9 cellular contexts compared by ENCODE assay signal in the genomic region with DNA sequence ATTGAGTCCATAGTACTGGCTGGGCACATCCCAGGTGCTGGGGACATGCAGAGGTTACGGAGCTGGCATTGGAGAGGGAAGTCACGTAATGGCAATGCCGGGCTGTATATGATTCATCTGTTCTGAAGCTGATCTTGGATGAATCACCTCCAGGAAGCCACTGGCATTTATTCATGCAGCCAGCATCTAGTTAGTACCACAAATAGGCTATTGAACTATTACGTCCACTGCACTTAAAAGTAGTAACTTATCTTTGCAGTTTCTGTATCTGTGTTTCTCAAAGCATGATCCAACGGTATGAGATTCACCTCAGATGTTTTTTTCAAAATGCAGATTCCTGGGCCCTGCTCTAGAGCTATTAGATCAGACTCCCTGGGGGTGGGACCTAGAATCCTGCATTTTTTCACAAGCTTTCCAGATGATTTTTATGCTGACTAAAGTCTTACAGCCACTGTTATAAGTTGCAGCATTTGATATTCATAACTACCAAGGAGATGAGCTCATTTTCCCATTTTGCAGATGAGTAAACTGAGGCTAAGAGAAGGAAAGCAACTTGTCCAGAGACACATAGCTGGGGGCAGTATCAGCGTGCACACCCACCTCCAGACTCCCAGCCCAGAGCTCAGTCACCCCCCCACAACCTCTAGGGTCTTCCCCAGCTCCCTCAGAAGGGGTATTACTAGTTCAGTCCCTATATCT. TPM values are rescaled to one million over a fixed set of nuclear protein-coding genes. Genes with fewer than 3 reads are reported as not detected.
DNase-seq lines count a peak whose midpoint lies in the region; ATAC-seq and TF ChIP-seq lines count a peak whose summit lies in the region.
"Had no signal": no experiment of that assay in that cellular context is flagged by ENCODE, and none has a peak within 500 bp of the region (broad histone marks: within the 10 kb centered on the region; RNA-seq: fewer than 3 reads in every experiment).

No MANE protein-coding gene starts in this region.

- H3F3A ChIP-seq in MM.1S (ENCODE audit: insufficient read depth, low read length): peaks cover 60% of the 10 kb centered on the region

- peaks cover 0 to 59% (median 7%) of the 10 kb centered on the region in 3 donors for H3K36me3 Mint-ChIP-seq in CD8-positive, alpha-beta memory T cell

- H3K9me3 ChIP-seq in MM.1S (replicated peaks; ENCODE audit: insufficient read depth, low read length) (no peaks in the 10 kb centered on the region), colonic mucosa (no peaks in the 10 kb centered on the region)
- no peaks in the 10 kb centered on the region for H3K9me3 ChIP-seq in CD8-positive, alpha-beta memory T cell (ENCODE audit: low read length)

- H3K27me3 ChIP-seq in MM.1S (replicated peaks; ENCODE audit: insufficient read depth, low read length): no peaks in the 10 kb centered on the region
- no peaks in the 10 kb centered on the region for H3K27me3 ChIP-seq in colonic mucosa
- H3K27me3 ChIP-seq in CD8-positive, alpha-beta memory T cell (ENCODE audit: insufficient read depth, low read length, poor library complexity, severe bottlenecking): no peaks in the 10 kb centered on the region

- no peaks in the 10 kb centered on the region for H3K9me2 ChIP-seq in MM.1S (replicated peaks; ENCODE audit: insufficient read depth, low read length)

- no peaks in the 10 kb centered on the region for H3K27me3 Mint-ChIP-seq in CD8-positive, alpha-beta memory T cell
- H3K27me3 Mint-ChIP-seq: activated B cell treated with CpG ODN at 0.5 μM for 24 hours had no signal

- TF ChIP-seq CTCF in MM.1S (IDR thresholded peaks at IDR 0.05; ENCODE audit: low read length) (no peak), colonic mucosa (IDR thresholded peaks at IDR 0.05) (no peak), omental fat pad (IDR thresholded peaks at IDR 0.05) (no peak)

- H3K4me2 ChIP-seq in MM.1S (ENCODE audit: low read depth, low read length): no peak overlapping the region

- DNase-seq in COLO829 (ENCODE audit: low spot score) (peak; percentile 96), MM.1S (no peak), colonic mucosa (no peak), omental fat pad (ENCODE audit: low spot score) (no peak)
- no peak for DNase-seq in effector CD4-positive, alpha-beta T cell
- no peak for DNase-seq in CD8-positive, alpha-beta memory T cell
- DNase-seq: activated B cell treated with CpG ODN at 0.5 μM for 24 hours had no signal

- no peak overlapping the region for H2AFZ ChIP-seq in MM.1S (ENCODE audit: low read length)

- H3K27ac ChIP-seq in MM.1S (ENCODE audit: low read length) (peak overlapping the region; percentile 55; the same call in 1 of the 2 replicates), colonic mucosa (peak overlapping the region; percentile 49)
- H3K27ac ChIP-seq in CD8-positive, alpha-beta memory T cell (ENCODE audit: low read depth, low read length): no peak overlapping the region

- intact Hi-C loops in colonic mucosa (cut with DNase I): loop anchor here (10.0 kb wide), 1 partner anchor 164 kb away; a partner anchor contains a TSS

- H4K20me1 ChIP-seq in MM.1S (ENCODE audit: insufficient read depth, low read length): no peaks in the 10 kb centered on the region

- peak overlapping the region in 1 of 8 donors; percentile 92 for H3K27ac Mint-ChIP-seq in CD8-positive, alpha-beta memory T cell
- H3K27ac Mint-ChIP-seq: activated B cell treated with CpG ODN at 0.5 μM for 24 hours had no signal

- no peaks in the 10 kb centered on the region for H3K9me3 Mint-ChIP-seq in CD8-positive, alpha-beta memory T cell
- H3K9me3 Mint-ChIP-seq: activated B cell treated with CpG ODN at 0.5 μM for 24 hours had no signal

- CTCF ChIA-PET in CD8-positive, alpha-beta memory T cell (lab: Charles Lee): interaction anchor here (1.1 to 30.9 kb wide), 8 partner anchors 8 to 101 kb away, joined by 3 to 887 read pairs (median 12); a partner anchor contains a TSS

- H3K4me1 Mint-ChIP-seq in CD8-positive, alpha-beta memory T cell: peaks cover 7 to 12% (median 11%) of the 10 kb centered on the region in 3 donors

- no peak overlapping the region for H3K4me3 Mint-ChIP-seq in CD8-positive, alpha-beta memory T cell
- H3K4me3 Mint-ChIP-seq: activated B cell treated with CpG ODN at 0.5 μM for 24 hours had no signal

- H3K79me2 ChIP-seq in MM.1S (ENCODE audit: low read length): peaks cover 4% of the 10 kb centered on the region; the same call in 1 of the 2 replicates

- H3K4me1 ChIP-seq in MM.1S (ENCODE audit: low read length) (peaks cover 51% of the 10 kb centered on the region), colonic mucosa (no peaks in the 10 kb centered on the region)
- H3K4me1 ChIP-seq in CD8-positive, alpha-beta memory T cell (ENCODE audit: insufficient read depth, low read length): peaks cover 12% of the 10 kb centered on the region

- no peak overlapping the region for H3K4me3 ChIP-seq in MM.1S (ENCODE audit: low read length)
- H3K4me3 ChIP-seq in colonic mucosa: no peak overlapping the region
- H3K4me3 ChIP-seq in CD8-positive, alpha-beta memory T cell (ENCODE audit: low read length): no peak overlapping the region

- ATAC-seq in omental fat pad (ENCODE audit: low FRiP score) (peak; percentile 66), HG03342 (IDR thresholded peaks at IDR 0.05; ENCODE audit: unreplicated experiment) (no peak), GM21737 (IDR thresholded peaks at IDR 0.05; ENCODE audit: unreplicated experiment) (no peak)

- H3K36me3 ChIP-seq in MM.1S (replicated peaks; ENCODE audit: insufficient read depth, low read length): 0 out of 2 replicates have a peak, but pooled peaks cover 7% of the 10 kb centered on the region
- H3K36me3 ChIP-seq in colonic mucosa: peaks cover 17% of the 10 kb centered on the region
- peaks cover 36% of the 10 kb centered on the region for H3K36me3 ChIP-seq in CD8-positive, alpha-beta memory T cell (ENCODE audit: insufficient read depth, low read length)

- H3K9ac ChIP-seq in MM.1S (ENCODE audit: low read length): peak overlapping the region; percentile 3; the same call in 1 of the 2 replicates
- no peak overlapping the region for H3K9ac ChIP-seq in colonic mucosa (ENCODE audit: low read depth in 2 of 2, low read length in 2 of 2)

- POLR2A ChIA-PET in CD8-positive, alpha-beta memory T cell (lab: Charles Lee): interaction anchor here (0.8 to 1.1 kb wide), 2 partner anchors 12 to 17 kb away, joined by 3 to 4 read pairs; no protein-coding TSS in a partner anchor

RNA-seq across cellular contexts. Expression of a gene that starts 44.0 kb away (rescaled TPM):
- 100 to 1,000 TPM; 134 to 179 TPM for total RNA-seq in colonic mucosa
- 100 to 1,000 TPM; 437 to 878 (median 612) TPM for total RNA-seq in omental fat pad
- total RNA-seq in CD8-positive, alpha-beta memory T cell: under 1 TPM; 0.55 to 0.72 TPM
- 2.2 TPM for polyA plus RNA-seq in CD8-positive, alpha-beta memory T cell

RNA-seq across cellular contexts. Expression of a gene that starts 46.8 kb away (rescaled TPM):
- total RNA-seq in colonic mucosa (100 to 1,000 TPM; 107 to 179 TPM), omental fat pad (100 to 1,000 TPM in 1 of 4 donors, 10 to 100 TPM in 3; 59.7 to 113 (median 83.4) TPM)
- total RNA-seq in CD8-positive, alpha-beta memory T cell: 100 to 1,000 TPM; 153 to 167 TPM
- 166 TPM for polyA plus RNA-seq in CD8-positive, alpha-beta memory T cell

Comparison
In these comparisons a context has a peak if more than half of its experiments do, and no peak if none do; other contexts are left out.
1. RNA of a gene that starts 44.0 kb away (total RNA-seq): 437 to 878 TPM in omental fat pad and 134 to 179 TPM in colonic mucosa; 0.55 to 0.72 TPM in CD8-positive, alpha-beta memory T cell; every median in the first group is over 10 times any median in the second.